In genomic region chr6:25659633-25660368, GRCh38 we compare ENCODE assay signal across 16 cellular contexts. TPM values are rescaled to one million over a fixed set of nuclear protein-coding genes. Genes with fewer than 3 reads are reported as not detected.
DNase-seq lines count a peak whose midpoint lies in the region; ATAC-seq and TF ChIP-seq lines count a peak whose summit lies in the region.
"Had no signal": no experiment of that assay in that cellular context is flagged by ENCODE, and none has a peak within 500 bp of the region (broad histone marks: within the 10 kb centered on the region; RNA-seq: fewer than 3 reads in every experiment).

No MANE protein-coding gene starts in this region.

- ATAC-seq in left ventricle myocardium superior (no peak), HG03469 (IDR thresholded peaks at IDR 0.05; ENCODE audit: unreplicated experiment) (no peak), GM18868 (IDR thresholded peaks at IDR 0.05; ENCODE audit: unreplicated experiment) (no peak)

- H3K4me1 ChIP-seq in left ventricle myocardium inferior: no peaks in the 10 kb centered on the region

- H3K9me3 ChIP-seq in left ventricle myocardium inferior (replicated peaks): no peaks in the 10 kb centered on the region
- H3K9me3 ChIP-seq: BE2C had no signal

- DNase-seq in left ventricle myocardium inferior: no peak
- no peak for DNase-seq in left ventricle myocardium superior
- DNase-seq in NCI-H510A (lab: John Stamatoyannopoulos, UW): peak; percentile 18
- DNase-seq in cerebellar cortex (ENCODE audit: low spot score): peak; percentile 80
- DNase-seq in GM19238 (ENCODE audit: insufficient read length, low spot score): no peak
- DNase-seq in effector CD8-positive, alpha-beta T cell (lab: John Stamatoyannopoulos, UW): no peak
- DNase-seq: 8988T; activated CD4-positive, alpha-beta T cell treated with anti-CD3 and anti-CD28 coated beads, Interleukin-2, amount 10 ng/mL, durations not matched to agents 24 days and 14 days; KBM-7 had no signal

- H3K27ac ChIP-seq in left ventricle myocardium inferior (replicated peaks): peak overlapping the region; percentile 27

- no peak for TF ChIP-seq CTCF in left ventricle myocardium inferior (IDR thresholded peaks at IDR 0.05; ENCODE audit: borderline replicate concordance)

- no peak overlapping the region for H3K4me3 ChIP-seq in left ventricle myocardium inferior

- intact Hi-C loops in left ventricle myocardium inferior (cut with micrococcal nuclease): no loop called here
- intact Hi-C loops in left ventricle myocardium superior (cut with micrococcal nuclease): no loop called here

- no peaks in the 10 kb centered on the region for H3K36me3 ChIP-seq in left ventricle myocardium inferior
- H3K36me3 ChIP-seq: BE2C had no signal

- peaks cover 24% of the 10 kb centered on the region for H3K27me3 ChIP-seq in left ventricle myocardium inferior (ENCODE audit: low read depth)
- H3K27me3 ChIP-seq: BE2C had no signal

RNA-seq across cellular contexts. Expression of gene SCGN, which starts 7.8 kb away (rescaled TPM):
- 1.6 TPM for total RNA-seq in left ventricle myocardium inferior
- 0.79 TPM for total RNA-seq in left ventricle myocardium superior
- total RNA-seq: activated CD4-positive, alpha-beta T cell treated with anti-CD3 and anti-CD28 coated beads, Interleukin-2, amount 10 ng/mL, durations not matched to agents 24 days and 14 days; activated T-helper 2 cell treated with anti-CD3 and anti-CD28 coated beads, Interferon-gamma antibody, Interleukin-2, Interleukin-4, amounts not matched to agents 10 μg/mL and 5 μg/mL and 100 μg/mL, durations not matched to agents 14 hours and 24 hours and 36 hours; HFFc6; kidney epithelial cell; natural killer cell treated with Interleukin-12 subunit alpha and Interleukin-12 subunit beta and Interleukin-15 and Interleukin-18, amount 100 ng/mL, for 72 hours had no signal

Comparison
In these comparisons a context has a peak if more than half of its experiments do, and no peak if none do; other contexts are left out.
1. DNase-seq: peak in NCI-H510A (single experiment) and cerebellar cortex (single experiment); none in left ventricle myocardium inferior (single experiment), left ventricle myocardium superior (single experiment), GM19238 (single experiment) and effector CD8-positive, alpha-beta T cell (single experiment).